ENCODE assay signal across 18 cellular contexts in genomic region chr13:27639186-27639585, GRCh38. TPM values are rescaled to one million over a fixed set of nuclear protein-coding genes. Genes with fewer than 3 reads are reported as not detected.
DNase-seq lines count a peak whose midpoint lies in the region; ATAC-seq, FAIRE-seq and TF ChIP-seq lines count a peak whose summit lies in the region.
"Had no signal": no experiment of that assay in that cellular context is flagged by ENCODE, and none has a peak within 500 bp of the region (broad histone marks: within the 10 kb centered on the region; RNA-seq: fewer than 3 reads in every experiment).

No MANE protein-coding gene starts in this region.

- TF ChIP-seq RAD21 in SK-N-SH (IDR thresholded peaks at IDR 0.05; ENCODE audit: low read length), result no peak

- no peak for TF ChIP-seq EP300 in SK-N-SH (IDR thresholded peaks at IDR 0.05; ENCODE audit: borderline replicate concordance in 1 of 2, low read depth in 1 of 2, low read length in 1 of 2)

- peak; percentile 3 for FAIRE-seq in kidney (lab: Jason Lieb, UNC)
- FAIRE-seq: A204.1, HepG2 had no signal

- H3K4me2 ChIP-seq in smooth muscle cell, result no peak overlapping the region
- H3K4me2 ChIP-seq in SK-N-SH, result no peak overlapping the region

- no peak for DNase-seq in heart right ventricle
- DNase-seq in right cardiac atrium, result no peak
- DNase-seq in kidney, result no peak
- no peak for DNase-seq in smooth muscle cell (lab: John Stamatoyannopoulos, UW; ENCODE audit: unreplicated experiment)
- no peak for DNase-seq in Kasumi-1 (lab: John Stamatoyannopoulos, UW)
- no peak for DNase-seq in SK-N-SH
- DNase-seq: Caco-2, DMS53, H7, MM.1S, NCI-H1105, NCI-H187 had no signal

- H3K27ac ChIP-seq in heart right ventricle, result peak overlapping the region in 6 of 10 donors; percentile 23 to 67 (median 51)
- H3K27ac ChIP-seq in right cardiac atrium (ENCODE audit: low read length), result no peak overlapping the region
- no peak overlapping the region for H3K27ac ChIP-seq in kidney (ENCODE audit: low read depth in 2 of 2, low read length in 2 of 2)
- H3K27ac ChIP-seq in smooth muscle cell (ENCODE audit: low read depth), result peak overlapping the region; percentile 2
- H3K27ac ChIP-seq in SK-N-SH (ENCODE audit: low read depth in 2 of 2, low read length in 1 of 2), result no peak overlapping the region
- H3K27ac ChIP-seq: C4-2B had no signal

- intact Hi-C loops in heart right ventricle (cut with DNase I) (loop anchor here in 1 of 10 donors (10.0 kb wide), 1 partner anchor 84 kb away; no protein-coding TSS in a partner anchor), right cardiac atrium (cut with DNase I) (no loop called here), kidney (cut with DNase I) (no loop called here)

- peaks cover 45% of the 10 kb centered on the region for H3K79me2 ChIP-seq in smooth muscle cell (ENCODE audit: low read depth)
- peaks cover 49% of the 10 kb centered on the region for H3K79me2 ChIP-seq in SK-N-SH (ENCODE audit: insufficient read depth)

- H3K9me3 ChIP-seq in heart right ventricle (no peaks in the 10 kb centered on the region), right cardiac atrium (ENCODE audit: control insufficient read depth, low read length) (no peaks in the 10 kb centered on the region), kidney (ENCODE audit: control insufficient read depth in 1 of 2, low read length in 2 of 2) (no peaks in the 10 kb centered on the region), smooth muscle cell (replicated peaks; ENCODE audit: low read depth) (no peaks in the 10 kb centered on the region), SK-N-SH (no peaks in the 10 kb centered on the region)
- H3K9me3 ChIP-seq: Caco-2 had no signal

- H3F3A ChIP-seq in smooth muscle cell (ENCODE audit: low read depth) (no peaks in the 10 kb centered on the region), SK-N-SH (replicated peaks; ENCODE audit: insufficient read depth) (no peaks in the 10 kb centered on the region)

- no peak for TF ChIP-seq CTCF in heart right ventricle (IDR thresholded peaks at IDR 0.05)
- TF ChIP-seq CTCF in kidney (IDR thresholded peaks at IDR 0.05; ENCODE audit: borderline replicate concordance, extremely low read depth, insufficient read depth), result no peak
- no peak for TF ChIP-seq CTCF in smooth muscle cell (IDR thresholded peaks at IDR 0.05; ENCODE audit: borderline replicate concordance, insufficient read depth, poor library complexity, severe bottlenecking)
- TF ChIP-seq CTCF in SK-N-SH (IDR thresholded peaks at IDR 0.05), result no peak

- ATAC-seq in heart right ventricle, result peak in 1 of 8 donors; percentile 47
- ATAC-seq in right cardiac atrium, result no peak
- no peak for ATAC-seq in GM19455 (IDR thresholded peaks at IDR 0.05; ENCODE audit: unreplicated experiment)
- no peak for ATAC-seq in HG03280 (IDR thresholded peaks at IDR 0.05; ENCODE audit: unreplicated experiment)
- ATAC-seq: HepG2 had no signal

- POLR2A ChIA-PET in SK-N-SH (lab: Yijun Ruan, JAX), result no interaction called here

- peaks cover 0 to 61% (median 37%) of the 10 kb centered on the region in 9 donors for H3K4me1 ChIP-seq in heart right ventricle
- peaks cover 5% of the 10 kb centered on the region for H3K4me1 ChIP-seq in right cardiac atrium (ENCODE audit: control insufficient read depth, insufficient read depth, low read length)
- peaks cover 0 to 19% of the 10 kb centered on the region in 2 donors for H3K4me1 ChIP-seq in kidney (ENCODE audit: control insufficient read depth in 1 of 2, insufficient read depth in 1 of 2, low read depth in 1 of 2, low read length in 2 of 2)
- peaks cover 10% of the 10 kb centered on the region for H3K4me1 ChIP-seq in smooth muscle cell (ENCODE audit: low read depth)
- H3K4me1 ChIP-seq in SK-N-SH (ENCODE audit: control insufficient read depth in 1 of 2, insufficient read depth in 2 of 2, low read depth in 1 of 2, low read length in 1 of 2), result peaks cover 9 to 23% of the 10 kb centered on the region in 2 experiments; a peak in 3 of 4 replicates
- H3K4me1 ChIP-seq: Caco-2 had no signal

- H2AFZ ChIP-seq in smooth muscle cell (ENCODE audit: low read depth) (no peak overlapping the region), SK-N-SH (ENCODE audit: low read depth) (no peak overlapping the region)

- H3K27me3 ChIP-seq in heart right ventricle, result no peaks in the 10 kb centered on the region
- no peaks in the 10 kb centered on the region for H3K27me3 ChIP-seq in right cardiac atrium (ENCODE audit: control insufficient read depth, insufficient read depth)
- no peaks in the 10 kb centered on the region for H3K27me3 ChIP-seq in smooth muscle cell (ENCODE audit: low read depth)
- H3K27me3 ChIP-seq in SK-N-SH (ENCODE audit: insufficient read depth), result no peaks in the 10 kb centered on the region

- H4K20me1 ChIP-seq in smooth muscle cell (ENCODE audit: low read depth) (peaks cover 79% of the 10 kb centered on the region), SK-N-SH (ENCODE audit: insufficient read depth) (peaks cover 32% of the 10 kb centered on the region)

- H3K9me2 ChIP-seq in SK-N-SH, result no peaks in the 10 kb centered on the region

- H3K9ac ChIP-seq in kidney (ENCODE audit: low read length in 2 of 2), result no peak overlapping the region
- H3K9ac ChIP-seq in smooth muscle cell (ENCODE audit: low read depth), result no peak overlapping the region
- H3K9ac ChIP-seq in SK-N-SH, result no peak overlapping the region
- H3K9ac ChIP-seq: KMS-11 had no signal

- H3K36me3 ChIP-seq in heart right ventricle, result no peaks in the 10 kb centered on the region
- no peaks in the 10 kb centered on the region for H3K36me3 ChIP-seq in kidney (ENCODE audit: control insufficient read depth in 1 of 2, insufficient read depth in 2 of 2, low read length in 2 of 2)
- H3K36me3 ChIP-seq in smooth muscle cell (ENCODE audit: low read depth), result no peaks in the 10 kb centered on the region
- peaks cover 0 to 4% of the 10 kb centered on the region in 2 experiments for H3K36me3 ChIP-seq in SK-N-SH (replicated peaks in 1 of 2; ENCODE audit: control insufficient read depth in 1 of 2, insufficient read depth in 2 of 2, low read length in 1 of 2)

- H3K4me3 ChIP-seq in heart right ventricle (peak overlapping the region in 1 of 10 donors; percentile 2), right cardiac atrium (ENCODE audit: low read length) (no peak overlapping the region), kidney (ENCODE audit: low read length in 2 of 2) (no peak overlapping the region), smooth muscle cell (no peak overlapping the region), SK-N-SH (ENCODE audit: low read depth in 2 of 2, low read length in 1 of 2) (no peak overlapping the region)

- CTCF ChIA-PET in SK-N-SH (lab: Yijun Ruan, JAX), result interaction anchor here (1.3 to 2.2 kb wide), 4 partner anchors 16 to 314 kb away, joined by 3 to 6 read pairs (median 4); no protein-coding TSS in a partner anchor

TF ChIP-seq in SK-N-SH, 30 proteins besides CTCF, POLR2A, EP300 and RAD21 (continues in another document):
- TF ChIP-seq GATA2 (CRISPR knock-in tag; IDR thresholded peaks at IDR 0.05) (no peak), NRF1 (IDR thresholded peaks at IDR 0.05; ENCODE audit: low read depth, low read length) (no peak), GABPA (IDR thresholded peaks at IDR 0.05; ENCODE audit: low read depth) (no peak), CHD2 (IDR thresholded peaks at IDR 0.05; ENCODE audit: low read length, partially characterized antibody) (no peak), MEF2A (IDR thresholded peaks at IDR 0.05; ENCODE audit: borderline replicate concordance, low read depth) (no peak), TCF12 (IDR thresholded peaks at IDR 0.05) (no peak), NFIC (IDR thresholded peaks at IDR 0.05; ENCODE audit: borderline replicate concordance) (no peak)
- TF ChIP-seq, protein P1, sequence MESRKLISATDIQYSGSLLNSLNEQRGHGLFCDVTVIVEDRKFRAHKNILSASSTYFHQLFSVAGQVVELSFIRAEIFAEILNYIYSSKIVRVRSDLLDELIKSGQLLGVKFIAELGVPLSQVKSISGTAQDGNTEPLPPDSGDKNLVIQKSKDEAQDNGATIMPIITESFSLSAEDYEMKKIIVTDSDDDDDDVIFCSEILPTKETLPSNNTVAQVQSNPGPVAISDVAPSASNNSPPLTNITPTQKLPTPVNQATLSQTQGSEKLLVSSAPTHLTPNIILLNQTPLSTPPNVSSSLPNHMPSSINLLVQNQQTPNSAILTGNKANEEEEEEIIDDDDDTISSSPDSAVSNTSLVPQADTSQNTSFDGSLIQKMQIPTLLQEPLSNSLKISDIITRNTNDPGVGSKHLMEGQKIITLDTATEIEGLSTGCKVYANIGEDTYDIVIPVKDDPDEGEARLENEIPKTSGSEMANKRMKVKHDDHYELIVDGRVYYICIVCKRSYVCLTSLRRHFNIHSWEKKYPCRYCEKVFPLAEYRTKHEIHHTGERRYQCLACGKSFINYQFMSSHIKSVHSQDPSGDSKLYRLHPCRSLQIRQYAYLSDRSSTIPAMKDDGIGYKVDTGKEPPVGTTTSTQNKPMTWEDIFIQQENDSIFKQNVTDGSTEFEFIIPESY (IDR thresholded peaks at IDR 0.05; ENCODE audit: borderline replicate concordance, low read depth), result no peak

RNA-seq across cellular contexts. Expression of gene POLR1D, which starts 17.5 kb away (rescaled TPM):
- total RNA-seq in heart right ventricle (100 to 1,000 TPM in 1 of 10 donors, 10 to 100 TPM in 9; 62.3 to 130 (median 78.5) TPM), right cardiac atrium (10 to 100 TPM; 58.2 to 92.3 (median 82.5) TPM), kidney (72.8 TPM), smooth muscle cell (57.8 and 102 TPM in 2 replicates)
- polyA plus RNA-seq in heart right ventricle (100 to 1,000 TPM in 1 of 2 donors, 10 to 100 TPM in 1; 69.4 to 110 TPM), right cardiac atrium (72.6 TPM), kidney (ENCODE audit: insufficient read depth, low read depth, low replicate concordance) (124 TPM), smooth muscle cell (45.7 and 61.3 TPM in 2 replicates), SK-N-SH (2012; rRNA removed) (143 and 150 TPM in 2 replicates)
- 165 and 183 TPM in 2 replicates for polyA plus RNA-seq in SK-N-SH (2012; cell fraction: cytosol; rRNA removed)
- polyA plus RNA-seq in SK-N-SH (2012; cell fraction: nucleus; rRNA removed), result 92.1 and 115 TPM in 2 replicates

RNA-seq across cellular contexts. Expression of gene LNX2, which starts 18.9 kb away (rescaled TPM):
- total RNA-seq in heart right ventricle, result 10 to 100 TPM; 10.2 to 22.3 (median 15.4) TPM
- polyA plus RNA-seq in heart right ventricle, result 1 to 10 TPM; 3.5 to 3.8 TPM
- total RNA-seq in right cardiac atrium, result 10 to 100 TPM in 3 of 4 donors, 1 to 10 TPM in 1; 9.1 to 15.3 (median 10.8) TPM
- 4.5 TPM for polyA plus RNA-seq in right cardiac atrium
- 13.8 TPM for total RNA-seq in kidney
- 5.6 TPM for polyA plus RNA-seq in kidney (ENCODE audit: insufficient read depth, low read depth, low replicate concordance)
- total RNA-seq in smooth muscle cell, result 7.3 and 11.7 TPM in 2 replicates
- 4.8 and 5.5 TPM in 2 replicates for polyA plus RNA-seq in smooth muscle cell
- 3.7 and 4.6 TPM in 2 replicates for polyA plus RNA-seq in SK-N-SH (2012; rRNA removed)
- polyA plus RNA-seq in SK-N-SH (2012; cell fraction: cytosol; rRNA removed), result 4.8 and 5.0 TPM in 2 replicates
- polyA plus RNA-seq in SK-N-SH (2012; cell fraction: nucleus; rRNA removed), result 2.5 and 3.7 TPM in 2 replicates

Comparison
In these comparisons a context has a peak if more than half of its experiments do, and no peak if none do; other contexts are left out.
1. H3K27ac ChIP-seq: peak in heart right ventricle (6 of 10) and smooth muscle cell (single experiment); none in right cardiac atrium (single experiment), kidney (0 of 2) and SK-N-SH (0 of 2).